In the genomic region with DNA sequence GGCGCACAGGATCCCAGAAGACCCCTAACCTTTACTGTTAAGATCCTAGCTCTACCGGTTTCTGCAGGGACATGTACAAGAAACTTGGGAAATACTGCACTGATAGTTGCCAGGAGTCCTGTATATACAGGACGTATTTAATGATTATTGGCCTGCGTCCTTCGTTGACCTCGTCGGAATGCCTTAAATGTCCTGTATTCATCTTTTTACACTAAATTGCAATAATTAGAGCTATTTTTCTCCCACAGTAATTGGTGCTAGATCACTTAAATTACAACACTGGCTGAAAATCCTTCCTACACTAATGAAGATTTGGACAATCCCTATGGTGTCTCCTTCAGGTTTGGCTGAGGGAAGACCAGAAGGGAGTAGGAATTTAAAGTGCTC, we compare ENCODE assay signal across 8 cellular contexts. TPM values are rescaled to one million over a fixed set of nuclear protein-coding genes. Genes with fewer than 3 reads are reported as not detected.
DNase-seq lines count a peak whose midpoint lies in the region; ATAC-seq and TF ChIP-seq lines count a peak whose summit lies in the region.

No MANE protein-coding gene starts in this region.

- H3K4me1 Mint-ChIP-seq in naive thymus-derived CD8-positive, alpha-beta T cell: peaks cover 13 to 36% (median 32%) of the 10 kb centered on the region in 4 donors

- H3K9ac ChIP-seq in Karpas-422 (ENCODE audit: low read length): no peak overlapping the region

- peak overlapping the region; percentile 26 for H3K4me2 ChIP-seq in Karpas-422 (ENCODE audit: low read depth, low read length, poor library complexity, severe bottlenecking)

- TF ChIP-seq CTCF in AG04450 (IDR thresholded peaks at IDR 0.05; ENCODE audit: low read depth, low read length) (no peak), coronary artery (IDR thresholded peaks at IDR 0.05) (no peak)

- no peaks in the 10 kb centered on the region for H3K9me3 Mint-ChIP-seq in naive thymus-derived CD8-positive, alpha-beta T cell

- DNase-seq in AG04450 (ENCODE audit: low read depth, low spot score): no peak
- DNase-seq in Karpas-422: no peak
- DNase-seq in coronary artery (ENCODE audit: low spot score): no peak
- no peak for DNase-seq in naive thymus-derived CD8-positive, alpha-beta T cell
- no peak for DNase-seq in A172 (ENCODE audit: low spot score)
- no peak for DNase-seq in HuH-7.5 (ENCODE audit: low spot score)
- no peak for DNase-seq in NCI-H2227 (lab: John Stamatoyannopoulos, UW; ENCODE audit: unreplicated experiment)
- DNase-seq in KBM-7: no peak

- H4K20me1 ChIP-seq in Karpas-422 (ENCODE audit: insufficient read depth, low read depth, low read length): no peaks in the 10 kb centered on the region

- H3K4me1 ChIP-seq in Karpas-422 (ENCODE audit: low read length): no peaks in the 10 kb centered on the region

- H3K79me2 ChIP-seq in Karpas-422 (ENCODE audit: low read length): no peaks in the 10 kb centered on the region

- H3K27me3 ChIP-seq in AG04450 (ENCODE audit: control insufficient read depth, insufficient read depth, low read length) (peaks cover 2% of the 10 kb centered on the region), Karpas-422 (ENCODE audit: low read length) (no peaks in the 10 kb centered on the region; the same call in 1 of the 2 replicates)

- POLR2A ChIA-PET in AG04450 (lab: Yijun Ruan, JAX): interaction anchor here (2.3 to 2.5 kb wide), 2 partner anchors 9 to 62 kb away, joined by 6 to 7 read pairs; a partner anchor contains a TSS
- POLR2A ChIA-PET in naive thymus-derived CD8-positive, alpha-beta T cell (lab: Charles Lee): interaction anchor here (1.4 to 1.9 kb wide), 2 partner anchors 62 to 938 kb away, joined by 3 to 13 read pairs; a partner anchor contains a TSS

- ATAC-seq in naive thymus-derived CD8-positive, alpha-beta T cell: no peak

- H3K27ac ChIP-seq in AG04450 (ENCODE audit: low read depth, low read length): peak overlapping the region; percentile 52
- no peak overlapping the region for H3K27ac ChIP-seq in Karpas-422 (ENCODE audit: low read length)
- peak overlapping the region; percentile 84 to 99 for H3K27ac ChIP-seq in coronary artery

- peak overlapping the region; percentile 96 to 100 (median 98) for H3K4me3 Mint-ChIP-seq in naive thymus-derived CD8-positive, alpha-beta T cell

- in situ Hi-C loops in KBM-7 (cut with MboI; ENCODE audit: low pct_unique_long_range_greater_than_20kb, low sequenced_read_pairs): no loop called here

- H3K9me3 ChIP-seq in AG04450 (ENCODE audit: control insufficient read depth, insufficient read depth, low read length): no peaks in the 10 kb centered on the region
- no peaks in the 10 kb centered on the region; the same call in 1 of the 2 replicates for H3K9me3 ChIP-seq in Karpas-422 (ENCODE audit: low read length)

- H3K36me3 ChIP-seq in Karpas-422 (ENCODE audit: insufficient read depth, low read length): no peaks in the 10 kb centered on the region

- H3K27me3 Mint-ChIP-seq in naive thymus-derived CD8-positive, alpha-beta T cell: no peaks in the 10 kb centered on the region

- peak overlapping the region; percentile 85 to 98 (median 97) for H3K27ac Mint-ChIP-seq in naive thymus-derived CD8-positive, alpha-beta T cell

- H3K36me3 Mint-ChIP-seq in naive thymus-derived CD8-positive, alpha-beta T cell: no peaks in the 10 kb centered on the region

- CTCF ChIA-PET in AG04450 (lab: Charles Lee): no interaction called here

- H3K9me2 ChIP-seq in Karpas-422 (replicated peaks; ENCODE audit: insufficient read depth, low read length): no peaks in the 10 kb centered on the region

- H2AFZ ChIP-seq in Karpas-422 (ENCODE audit: low read length): no peak overlapping the region

- H3K4me3 ChIP-seq in AG04450 (ENCODE audit: low read depth, low read length) (peak overlapping the region; percentile 88), Karpas-422 (ENCODE audit: low read length) (no peak overlapping the region), coronary artery (peak overlapping the region; percentile 80)

RNA-seq across cellular contexts. Expression of a gene that starts 0.8 kb away (rescaled TPM):
- polyA plus RNA-seq in AG04450 (2011; rRNA removed): 14.1 and 15.0 TPM in 2 replicates
- polyA minus RNA-seq in AG04450 (2011; rRNA and poly(A)+ RNA removed): 17.7 and 18.5 TPM in 2 replicates
- not detected in 2 replicates for total RNA-seq in Karpas-422 (2014; rRNA removed; shearing (Covaris generic); ENCODE audit: low replicate concordance)
- total RNA-seq in naive thymus-derived CD8-positive, alpha-beta T cell: 1 to 10 TPM; 4.8 to 5.1 TPM
- 1 to 10 TPM in 2 of 3 donors, under 1 TPM in 1; 0.62 to 1.4 (median 1.0) TPM for polyA plus RNA-seq in naive thymus-derived CD8-positive, alpha-beta T cell
- 2.1 and 2.8 TPM in 2 replicates for total RNA-seq in A172 (2014; rRNA removed; shearing (Covaris generic))
